Comparison of ENCODE assay signal across 4 cellular contexts in genomic region chr7:123527712-123528225, GRCh38. TPM values are rescaled to one million over a fixed set of nuclear protein-coding genes. Genes with fewer than 3 reads are reported as not detected.
"Had no signal": no experiment of that assay in that cellular context is flagged by ENCODE, and none has a peak within 500 bp of the region (broad histone marks: within the 10 kb centered on the region; RNA-seq: fewer than 3 reads in every experiment).

No MANE protein-coding gene starts in this region.

RNA-seq across cellular contexts. Expression of gene IQUB, which starts 6.6 kb away (rescaled TPM):
- total RNA-seq: ascending aorta, endothelial cell of umbilical vein, esophagus mucosa had no signal
- polyA plus RNA-seq: immature natural killer cell had no signal
